Comparison of ENCODE assay signal across 8 cellular contexts in genomic region chrX:131226591-131226990, GRCh38.
"Had no signal": no experiment of that assay in that cellular context is flagged by ENCODE, and none has a peak within 500 bp of the region (broad histone marks: within the 10 kb centered on the region; RNA-seq: fewer than 3 reads in every experiment).

No MANE protein-coding gene starts in this region.

- H3K36me3 ChIP-seq: HAP-1 had no signal

- H3K4me3 ChIP-seq: HAP-1 had no signal

- H3K4me1 ChIP-seq: HAP-1 had no signal

- DNase-seq: GOT3, H7, HFFc6, IMR-90, KBM-7 had no signal

- H3K9me3 ChIP-seq: HAP-1 had no signal

- H3K27ac ChIP-seq: HL-60 had no signal

- ATAC-seq: HCT116 had no signal
